Comparison of ENCODE assay signal across 34 cellular contexts in genomic region chr22:33124471-33124870, GRCh38.
"Had no signal": no experiment of that assay in that cellular context is flagged by ENCODE, and none has a peak within 500 bp of the region (broad histone marks: within the 10 kb centered on the region; RNA-seq: fewer than 3 reads in every experiment).

No MANE protein-coding gene starts in this region.

- H3K4me3 ChIP-seq: ascending aorta, esophagus muscularis mucosa, gastroesophageal sphincter, heart right ventricle, hepatocyte had no signal

- H3K27me3 Mint-ChIP-seq: activated CD8-positive, alpha-beta memory T cell treated with anti-CD3 and anti-CD28 coated beads, Interleukin-2, amount 10 ng/mL, durations not matched to agents 7 days and 5 days; activated naive CD4-positive, alpha-beta T cell treated with anti-CD3 and anti-CD28 coated beads, Interleukin-2, amount 10 ng/mL, durations not matched to agents 7 days and 5 days; activated naive CD8-positive, alpha-beta T cell treated with anti-CD3 and anti-CD28 coated beads, Interleukin-2, amount 10 ng/mL, durations not matched to agents 7 days and 5 days had no signal

- H3K4me1 Mint-ChIP-seq: activated CD4-positive, alpha-beta T cell treated with anti-CD3 and anti-CD28 coated beads for 36 hours; activated CD4-positive, alpha-beta T cell treated with anti-CD3 and anti-CD28 coated beads, Interleukin-2, amount 10 ng/mL, durations not matched to agents 7 days and 5 days; activated CD8-positive, alpha-beta memory T cell treated with anti-CD3 and anti-CD28 coated beads, Interleukin-2, amount 10 ng/mL, durations not matched to agents 7 days and 5 days; activated naive CD4-positive, alpha-beta T cell treated with anti-CD3 and anti-CD28 coated beads, Interleukin-2, amount 10 ng/mL, durations not matched to agents 7 days and 5 days; activated naive CD8-positive, alpha-beta T cell treated with anti-CD3 and anti-CD28 coated beads, Interleukin-2, amount 10 ng/mL, durations not matched to agents 7 days and 5 days; brain; T-helper 17 cell had no signal

- H3K27ac ChIP-seq: ascending aorta, esophagus muscularis mucosa, gastroesophageal sphincter, heart right ventricle, hepatocyte had no signal

- H2AFZ ChIP-seq: hepatocyte had no signal

- H3K4me2 ChIP-seq: hepatocyte had no signal

- ATAC-seq: activated CD4-positive, alpha-beta T cell treated with anti-CD3 and anti-CD28 coated beads for 36 hours; activated CD8-positive, alpha-beta memory T cell treated with anti-CD3 and anti-CD28 coated beads, Interleukin-2, amount 10 ng/mL, durations not matched to agents 7 days and 5 days; activated CD8-positive, alpha-beta T cell treated with anti-CD3 and anti-CD28 coated beads, Interleukin-2, amount 10 ng/mL, durations not matched to agents 7 days and 5 days; activated naive CD4-positive, alpha-beta T cell treated with anti-CD3 and anti-CD28 coated beads, Interleukin-2, amount 50 U/mL, for 72 hours; effector memory CD8-positive, alpha-beta T cell; gastroesophageal sphincter; heart right ventricle; T-helper 17 cell had no signal

- H3K36me3 ChIP-seq: ascending aorta, esophagus muscularis mucosa, gastroesophageal sphincter, heart right ventricle had no signal

- H3K9me3 ChIP-seq: ascending aorta, esophagus muscularis mucosa, gastroesophageal sphincter, heart right ventricle had no signal

- H3K27ac Mint-ChIP-seq: activated CD4-positive, alpha-beta T cell treated with anti-CD3 and anti-CD28 coated beads for 36 hours; activated CD4-positive, alpha-beta T cell treated with anti-CD3 and anti-CD28 coated beads, Interleukin-2, amount 10 ng/mL, durations not matched to agents 7 days and 5 days; activated CD8-positive, alpha-beta memory T cell treated with anti-CD3 and anti-CD28 coated beads, Interleukin-2, amount 10 ng/mL, durations not matched to agents 7 days and 5 days; activated CD8-positive, alpha-beta T cell treated with anti-CD3 and anti-CD28 coated beads, Interleukin-2, amount 10 ng/mL, durations not matched to agents 7 days and 5 days; activated naive CD4-positive, alpha-beta T cell treated with anti-CD3 and anti-CD28 coated beads, Interleukin-2, amount 10 ng/mL, durations not matched to agents 7 days and 5 days; activated naive CD4-positive, alpha-beta T cell treated with anti-CD3 and anti-CD28 coated beads, Interleukin-2, amount 50 U/mL, for 72 hours; activated naive CD8-positive, alpha-beta T cell treated with anti-CD3 and anti-CD28 coated beads, Interleukin-2, amount 10 ng/mL, durations not matched to agents 7 days and 5 days; activated T-helper 1 cell treated with anti-CD3 and anti-CD28 coated beads, Interleukin-12 subunit alpha, Interleukin-12 subunit beta, Interleukin-2, Interleukin-4 antibody, amounts not matched to agents 30 ng/mL and 10 ng/mL and 1 ng/mL, durations not matched to agents 14 hours and 24 hours and 36 hours; activated T-helper 2 cell treated with anti-CD3 and anti-CD28 coated beads, Interferon-gamma antibody, Interleukin-2, Interleukin-4, amounts not matched to agents 10 μg/mL and 5 μg/mL and 100 μg/mL, durations not matched to agents 14 hours and 24 hours and 36 hours; brain; effector memory CD8-positive, alpha-beta T cell; T-helper 17 cell; T-helper 2 cell treated with Interferon-gamma antibody and Interleukin-4, amounts not matched to agents 5 μg/mL and 100 μg/mL, for 36 hours had no signal

- H3K79me2 ChIP-seq: hepatocyte had no signal

- H3K9me3 Mint-ChIP-seq: activated T-helper 1 cell treated with anti-CD3 and anti-CD28 coated beads, Interleukin-12 subunit alpha, Interleukin-12 subunit beta, Interleukin-2, Interleukin-4 antibody, amounts not matched to agents 30 ng/mL and 10 ng/mL and 1 ng/mL, durations not matched to agents 14 hours and 24 hours and 36 hours; T-helper 2 cell treated with Interferon-gamma antibody and Interleukin-4, amounts not matched to agents 5 μg/mL and 100 μg/mL, for 36 hours had no signal

- H3K4me3 Mint-ChIP-seq: activated CD4-positive, alpha-beta T cell treated with anti-CD3 and anti-CD28 coated beads for 36 hours; activated CD4-positive, alpha-beta T cell treated with anti-CD3 and anti-CD28 coated beads, Interleukin-2, amount 10 ng/mL, durations not matched to agents 7 days and 5 days; activated CD8-positive, alpha-beta memory T cell treated with anti-CD3 and anti-CD28 coated beads, Interleukin-2, amount 10 ng/mL, durations not matched to agents 7 days and 5 days; activated CD8-positive, alpha-beta T cell treated with anti-CD3 and anti-CD28 coated beads, Interleukin-2, amount 10 ng/mL, durations not matched to agents 7 days and 5 days; activated naive CD4-positive, alpha-beta T cell treated with anti-CD3 and anti-CD28 coated beads, Interleukin-2, amount 10 ng/mL, durations not matched to agents 7 days and 5 days; activated naive CD8-positive, alpha-beta T cell treated with anti-CD3 and anti-CD28 coated beads, Interleukin-2, amount 10 ng/mL, durations not matched to agents 7 days and 5 days; activated T-helper 1 cell treated with anti-CD3 and anti-CD28 coated beads, Interleukin-12 subunit alpha, Interleukin-12 subunit beta, Interleukin-2, Interleukin-4 antibody, amounts not matched to agents 30 ng/mL and 10 ng/mL and 1 ng/mL, durations not matched to agents 14 hours and 24 hours and 36 hours; brain; effector memory CD8-positive, alpha-beta T cell; T-helper 17 cell; T-helper 2 cell treated with Interferon-gamma antibody and Interleukin-4, amounts not matched to agents 5 μg/mL and 100 μg/mL, for 36 hours had no signal

- H3K27me3 ChIP-seq: ascending aorta, gastroesophageal sphincter had no signal

- FAIRE-seq: colon had no signal

- DNase-seq: activated CD4-positive, alpha-beta T cell treated with anti-CD3 and anti-CD28 coated beads for 36 hours; activated CD4-positive, alpha-beta T cell treated with anti-CD3 and anti-CD28 coated beads, Interleukin-2, amount 10 ng/mL, durations not matched to agents 7 days and 5 days; activated CD4-positive, alpha-beta T cell treated with anti-CD3 and anti-CD28 coated beads, Interleukin-2, amount 50 U/mL, for 48 hours; activated CD4-positive, CD25-positive, alpha-beta regulatory T cell; activated CD4-positive, CD25-positive, alpha-beta regulatory T cell treated with anti-CD3 and anti-CD28 coated beads, Interleukin-2, amount 50 U/mL, for 72 hours; activated CD8-positive, alpha-beta memory T cell treated with anti-CD3 and anti-CD28 coated beads, Interleukin-2, amount 10 ng/mL, durations not matched to agents 7 days and 5 days; activated CD8-positive, alpha-beta memory T cell treated with anti-CD3 and anti-CD28 coated beads, Interleukin-2, amount 50 U/mL, for 4 hours; activated CD8-positive, alpha-beta T cell treated with anti-CD3 and anti-CD28 coated beads, Interleukin-2, amount 10 ng/mL, durations not matched to agents 7 days and 5 days; activated gamma-delta T cell; activated naive CD4-positive, alpha-beta T cell; activated naive CD4-positive, alpha-beta T cell treated with anti-CD3 and anti-CD28 coated beads, Interleukin-2, amount 10 ng/mL, durations not matched to agents 7 days and 5 days; activated naive CD8-positive, alpha-beta T cell treated with anti-CD3 and anti-CD28 coated beads, Interleukin-2, amount 10 ng/mL, durations not matched to agents 7 days and 5 days; activated T-cell treated with anti-CD3 and anti-CD28 coated beads, Interleukin-2, amount 50 U/mL, for 1 hour; activated T-cell treated with anti-CD3 and anti-CD28 coated beads, Interleukin-2, amount 50 U/mL, for 48 hours; caudate nucleus; cortex of kidney; dermis blood vessel endothelial cell; effector CD4-positive, alpha-beta T cell; effector memory CD8-positive, alpha-beta T cell; erythroblast; foreskin melanocyte; heart right ventricle; T-helper 1 cell; T-helper 17 cell had no signal

- H3K36me3 Mint-ChIP-seq: activated CD8-positive, alpha-beta memory T cell treated with anti-CD3 and anti-CD28 coated beads, Interleukin-2, amount 10 ng/mL, durations not matched to agents 7 days and 5 days; activated naive CD4-positive, alpha-beta T cell treated with anti-CD3 and anti-CD28 coated beads, Interleukin-2, amount 10 ng/mL, durations not matched to agents 7 days and 5 days; activated naive CD4-positive, alpha-beta T cell treated with anti-CD3 and anti-CD28 coated beads, Interleukin-2, amount 50 U/mL, for 72 hours; activated naive CD8-positive, alpha-beta T cell treated with anti-CD3 and anti-CD28 coated beads, Interleukin-2, amount 10 ng/mL, durations not matched to agents 7 days and 5 days; brain had no signal

- H3K4me1 ChIP-seq: ascending aorta, esophagus muscularis mucosa, gastroesophageal sphincter, heart right ventricle had no signal
